ENCODE assay signal across 1 cellular context in the genomic region with DNA sequence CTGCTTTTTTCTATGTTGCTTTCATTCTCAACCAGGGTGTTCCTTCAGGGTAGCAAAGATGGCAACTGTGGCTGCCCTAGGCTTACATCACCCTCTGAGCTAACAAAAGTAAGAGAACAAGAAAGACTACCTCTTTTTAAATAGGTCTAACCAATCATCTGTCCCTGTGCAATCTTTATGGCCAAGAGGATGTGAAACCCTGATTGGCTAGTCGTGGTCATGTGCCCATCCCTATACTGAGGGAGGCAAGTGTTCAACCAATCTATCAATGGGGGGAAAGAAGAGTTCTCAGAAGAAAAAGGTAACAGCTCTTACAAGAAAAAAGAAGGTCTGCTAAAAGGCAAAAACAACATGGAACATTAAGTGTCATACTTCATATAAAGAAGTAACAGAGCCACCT.
TF ChIP-seq lines count a peak whose summit lies in the region.

No MANE protein-coding gene starts in this region.

TF ChIP-seq in GM12878, 131 proteins besides CTCF, POLR2A, EP300 and RAD21 (continued from another document):
- TF ChIP-seq, protein P1, sequence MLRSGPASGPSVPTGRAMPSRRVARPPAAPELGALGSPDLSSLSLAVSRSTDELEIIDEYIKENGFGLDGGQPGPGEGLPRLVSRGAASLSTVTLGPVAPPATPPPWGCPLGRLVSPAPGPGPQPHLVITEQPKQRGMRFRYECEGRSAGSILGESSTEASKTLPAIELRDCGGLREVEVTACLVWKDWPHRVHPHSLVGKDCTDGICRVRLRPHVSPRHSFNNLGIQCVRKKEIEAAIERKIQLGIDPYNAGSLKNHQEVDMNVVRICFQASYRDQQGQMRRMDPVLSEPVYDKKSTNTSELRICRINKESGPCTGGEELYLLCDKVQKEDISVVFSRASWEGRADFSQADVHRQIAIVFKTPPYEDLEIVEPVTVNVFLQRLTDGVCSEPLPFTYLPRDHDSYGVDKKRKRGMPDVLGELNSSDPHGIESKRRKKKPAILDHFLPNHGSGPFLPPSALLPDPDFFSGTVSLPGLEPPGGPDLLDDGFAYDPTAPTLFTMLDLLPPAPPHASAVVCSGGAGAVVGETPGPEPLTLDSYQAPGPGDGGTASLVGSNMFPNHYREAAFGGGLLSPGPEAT (IDR thresholded peaks at IDR 0.05; ENCODE audit: low read depth): no peak
- TF ChIP-seq IRF4 (IDR thresholded peaks at IDR 0.05; ENCODE audit: low read depth, low read length) (no peak), KDM1A (IDR thresholded peaks at IDR 0.05; ENCODE audit: borderline replicate concordance) (no peak), SP1 (IDR thresholded peaks at IDR 0.05; ENCODE audit: low read depth, low read length) (no peak), ZBED1 (IDR thresholded peaks at IDR 0.05; ENCODE audit: borderline replicate concordance) (no peak), PML (IDR thresholded peaks at IDR 0.05; ENCODE audit: low read length) (no peak), POU2F2 (IDR thresholded peaks at IDR 0.05; ENCODE audit: borderline replicate concordance, low read depth, low read length) (no peak), EED (IDR thresholded peaks at IDR 0.05; ENCODE audit: low read depth) (no peak), USF1 (IDR thresholded peaks at IDR 0.05; ENCODE audit: borderline replicate concordance, extremely low read length, insufficient read depth, low read depth, low read length) (peak; percentile 69), RBBP5 (conservative IDR thresholded peaks at IDR 0.05) (no peak)
- TF ChIP-seq, protein P2, sequence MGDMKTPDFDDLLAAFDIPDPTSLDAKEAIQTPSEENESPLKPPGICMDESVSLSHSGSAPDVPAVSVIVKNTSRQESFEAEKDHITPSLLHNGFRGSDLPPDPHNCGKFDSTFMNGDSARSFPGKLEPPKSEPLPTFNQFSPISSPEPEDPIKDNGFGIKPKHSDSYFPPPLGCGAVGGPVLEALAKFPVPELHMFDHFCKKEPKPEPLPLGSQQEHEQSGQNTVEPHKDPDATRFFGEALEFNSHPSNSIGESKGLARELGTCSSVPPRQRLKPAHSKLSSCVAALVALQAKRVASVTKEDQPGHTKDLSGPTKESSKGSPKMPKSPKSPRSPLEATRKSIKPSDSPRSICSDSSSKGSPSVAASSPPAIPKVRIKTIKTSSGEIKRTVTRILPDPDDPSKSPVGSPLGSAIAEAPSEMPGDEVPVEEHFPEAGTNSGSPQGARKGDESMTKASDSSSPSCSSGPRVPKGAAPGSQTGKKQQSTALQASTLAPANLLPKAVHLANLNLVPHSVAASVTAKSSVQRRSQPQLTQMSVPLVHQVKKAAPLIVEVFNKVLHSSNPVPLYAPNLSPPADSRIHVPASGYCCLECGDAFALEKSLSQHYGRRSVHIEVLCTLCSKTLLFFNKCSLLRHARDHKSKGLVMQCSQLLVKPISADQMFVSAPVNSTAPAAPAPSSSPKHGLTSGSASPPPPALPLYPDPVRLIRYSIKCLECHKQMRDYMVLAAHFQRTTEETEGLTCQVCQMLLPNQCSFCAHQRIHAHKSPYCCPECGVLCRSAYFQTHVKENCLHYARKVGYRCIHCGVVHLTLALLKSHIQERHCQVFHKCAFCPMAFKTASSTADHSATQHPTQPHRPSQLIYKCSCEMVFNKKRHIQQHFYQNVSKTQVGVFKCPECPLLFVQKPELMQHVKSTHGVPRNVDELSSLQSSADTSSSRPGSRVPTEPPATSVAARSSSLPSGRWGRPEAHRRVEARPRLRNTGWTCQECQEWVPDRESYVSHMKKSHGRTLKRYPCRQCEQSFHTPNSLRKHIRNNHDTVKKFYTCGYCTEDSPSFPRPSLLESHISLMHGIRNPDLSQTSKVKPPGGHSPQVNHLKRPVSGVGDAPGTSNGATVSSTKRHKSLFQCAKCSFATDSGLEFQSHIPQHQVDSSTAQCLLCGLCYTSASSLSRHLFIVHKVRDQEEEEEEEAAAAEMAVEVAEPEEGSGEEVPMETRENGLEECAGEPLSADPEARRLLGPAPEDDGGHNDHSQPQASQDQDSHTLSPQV (IDR thresholded peaks at IDR 0.05): no peak
